ENCODE assay signal across 8 cellular contexts in the genomic region with DNA sequence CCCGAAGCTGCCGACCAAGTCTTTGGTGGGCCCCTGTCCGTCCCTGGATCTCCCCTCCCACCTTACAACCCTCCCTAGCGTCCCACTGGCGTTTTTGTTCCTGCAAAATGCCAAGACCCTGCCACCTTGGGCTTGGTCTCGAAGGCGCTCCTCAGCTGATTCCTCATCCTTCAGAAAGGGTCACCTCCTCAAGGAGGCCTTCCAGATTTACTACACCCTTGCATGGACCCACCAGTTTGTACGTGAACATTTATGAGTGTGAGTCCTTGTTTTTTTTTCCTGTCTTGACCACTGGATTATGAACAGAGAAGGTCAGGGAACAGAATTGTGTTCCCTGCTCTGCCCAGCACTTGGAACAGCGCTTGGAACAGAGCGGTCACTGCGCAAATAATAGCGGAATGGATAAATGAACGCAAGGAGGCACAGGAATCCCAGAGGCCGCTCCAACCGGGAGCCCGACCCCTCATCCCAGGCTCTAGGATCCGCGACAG. TPM values are rescaled to one million over a fixed set of nuclear protein-coding genes. Genes with fewer than 3 reads are reported as not detected.
DNase-seq lines count a peak whose midpoint lies in the region; ATAC-seq and TF ChIP-seq lines count a peak whose summit lies in the region.

No MANE protein-coding gene starts in this region.

- H3K27me3 ChIP-seq in BLaER1 treated with 17β-estradiol and CSF1 and Interleukin-3, amounts not matched to agents 10 nM and 100 nM, result peaks cover 56 to 72% (median 66%) of the 10 kb centered on the region in 11 experiments
- H3K27me3 ChIP-seq in OCI-LY1 (ENCODE audit: insufficient read depth, low read length), result no peaks in the 10 kb centered on the region; the same call in 1 of the 2 replicates
- peaks cover 51% of the 10 kb centered on the region for H3K27me3 ChIP-seq in ectodermal cell (ENCODE audit: control insufficient read depth, insufficient read depth, low read length, poor library complexity, severe bottlenecking)
- peaks cover 0 to 48% (median 18%) of the 10 kb centered on the region in 3 experiments for H3K27me3 ChIP-seq in neuronal stem cell (ENCODE audit: control insufficient read depth in 3 of 3, insufficient read depth in 3 of 3, low read depth in 1 of 3, low read length in 3 of 3)

- H3K4me3 ChIP-seq in BLaER1 treated with 17β-estradiol and CSF1 and Interleukin-3, amounts not matched to agents 10 nM and 100 nM, result peak overlapping the region; percentile 71 to 87 (median 81)
- H3K4me3 ChIP-seq in OCI-LY1 (ENCODE audit: low read depth, low read length, poor library complexity, severe bottlenecking), result peak overlapping the region; percentile 66
- H3K4me3 ChIP-seq in ectodermal cell (ENCODE audit: insufficient read depth, low read depth, low read length), result peak overlapping the region; percentile 71
- peak overlapping the region; percentile 87 to 88 for H3K4me3 ChIP-seq in neuronal stem cell (ENCODE audit: low read length in 2 of 2)

- H3K18ac ChIP-seq in neuronal stem cell (ENCODE audit: low read length), result peak overlapping the region; percentile 100

- H3K14ac ChIP-seq in neuronal stem cell (ENCODE audit: low read length), result no peak overlapping the region

- peak overlapping the region; percentile 84 to 94 (median 91); a peak in 21 of 22 replicates for H3K9ac ChIP-seq in BLaER1 treated with 17β-estradiol and CSF1 and Interleukin-3, amounts not matched to agents 10 nM and 100 nM
- H3K9ac ChIP-seq in OCI-LY1 (ENCODE audit: low read length) (no peak overlapping the region), neuronal stem cell (ENCODE audit: low read depth, low read length, poor library complexity) (no peak overlapping the region)

- no peak overlapping the region for H3K4ac ChIP-seq in neuronal stem cell (ENCODE audit: low read length)

- no peak overlapping the region for H2AK5ac ChIP-seq in neuronal stem cell (ENCODE audit: low read depth, low read length)

- H2BK5ac ChIP-seq in neuronal stem cell (ENCODE audit: low read length), result peak overlapping the region; percentile 87

- ATAC-seq in HG03135 (IDR thresholded peaks at IDR 0.05; ENCODE audit: unreplicated experiment), result no peak

- no peak overlapping the region for H4K8ac ChIP-seq in neuronal stem cell (ENCODE audit: low read depth, low read length)

- H2BK12ac ChIP-seq in neuronal stem cell (ENCODE audit: low read length), result no peak overlapping the region

- peak overlapping the region; percentile 98 for H3K23ac ChIP-seq in neuronal stem cell (ENCODE audit: low read depth, low read length, poor library complexity)

- H4K20me1 ChIP-seq in BLaER1 treated with 17β-estradiol and CSF1 and Interleukin-3, amounts not matched to agents 10 nM and 100 nM, result peaks cover 0 to 80% (median 63%) of the 10 kb centered on the region in 11 experiments; a peak in 19 of 22 replicates
- H4K20me1 ChIP-seq in OCI-LY1 (ENCODE audit: insufficient read depth, low read length), result no peaks in the 10 kb centered on the region

- peaks cover 18 to 43% (median 27%) of the 10 kb centered on the region in 10 experiments for H3K4me1 ChIP-seq in BLaER1 treated with 17β-estradiol and CSF1 and Interleukin-3, amounts not matched to agents 10 nM and 100 nM
- H3K4me1 ChIP-seq in OCI-LY1 (ENCODE audit: insufficient read depth, low read length, severe bottlenecking) (peaks cover 22% of the 10 kb centered on the region), ectodermal cell (ENCODE audit: control insufficient read depth, insufficient read depth, low read length) (peaks cover 26% of the 10 kb centered on the region), neuronal stem cell (ENCODE audit: control insufficient read depth in 2 of 2, insufficient read depth in 1 of 2, low read depth in 1 of 2, low read length in 2 of 2) (peaks cover 17 to 31% of the 10 kb centered on the region in 2 donors)

- no peaks in the 10 kb centered on the region for H3K9me2 ChIP-seq in OCI-LY1 (ENCODE audit: low read depth, low read length)

- DNase-seq in neuronal stem cell (ENCODE audit: low spot score) (no peak), activated gamma-delta T cell (lab: John Stamatoyannopoulos, UW) (no peak), NCI-H2081 treated with DMSO at 0.1 percent for 48 hours (lab: John Stamatoyannopoulos, UW) (no peak), cortex of kidney (lab: John Stamatoyannopoulos, UW) (no peak)

- no peaks in the 10 kb centered on the region for H3F3A ChIP-seq in OCI-LY1 (ENCODE audit: insufficient read depth, low read length)

- H2BK120ac ChIP-seq in neuronal stem cell (ENCODE audit: low read depth, low read length), result no peak overlapping the region

- H3K9me3 ChIP-seq in BLaER1 treated with 17β-estradiol and CSF1 and Interleukin-3, amounts not matched to agents 10 nM and 100 nM (replicated peaks in 1 of 11), result no peaks in the 10 kb centered on the region
- H3K9me3 ChIP-seq in OCI-LY1 (ENCODE audit: low read length) (no peaks in the 10 kb centered on the region), ectodermal cell (ENCODE audit: control insufficient read depth, low read length) (no peaks in the 10 kb centered on the region), neuronal stem cell (replicated peaks in 1 of 2; ENCODE audit: control insufficient read depth in 2 of 2, insufficient read depth in 1 of 2, low read depth in 1 of 2, low read length in 2 of 2) (no peaks in the 10 kb centered on the region)

- H2AFZ ChIP-seq in OCI-LY1 (ENCODE audit: low read length), result no peak overlapping the region
- H2AFZ ChIP-seq in neuronal stem cell (ENCODE audit: low read length), result peak overlapping the region; percentile 99

- peaks cover 32 to 41% (median 35%) of the 10 kb centered on the region in 11 experiments for H3K36me3 ChIP-seq in BLaER1 treated with 17β-estradiol and CSF1 and Interleukin-3, amounts not matched to agents 10 nM and 100 nM
- peaks cover 22% of the 10 kb centered on the region for H3K36me3 ChIP-seq in OCI-LY1 (ENCODE audit: insufficient read depth, low read length)
- H3K36me3 ChIP-seq in ectodermal cell (ENCODE audit: control insufficient read depth, insufficient read depth, low read length), result peaks cover 25% of the 10 kb centered on the region
- peaks cover 22 to 32% of the 10 kb centered on the region in 2 donors for H3K36me3 ChIP-seq in neuronal stem cell (replicated peaks in 1 of 2; ENCODE audit: control insufficient read depth in 2 of 2, insufficient read depth in 2 of 2, low read length in 2 of 2)

- H3K27ac ChIP-seq in BLaER1 treated with 17β-estradiol and CSF1 and Interleukin-3, amounts not matched to agents 10 nM and 100 nM, result no peak overlapping the region
- no peak overlapping the region for H3K27ac ChIP-seq in OCI-LY1 (ENCODE audit: low read depth, low read length, poor library complexity, severe bottlenecking)
- H3K27ac ChIP-seq in ectodermal cell (ENCODE audit: insufficient read depth, low read depth, low read length, poor library complexity, severe bottlenecking), result no peak overlapping the region
- H3K27ac ChIP-seq in neuronal stem cell (replicated peaks; ENCODE audit: low read length), result peak overlapping the region; percentile 40

- no peak for TF ChIP-seq CTCF in OCI-LY1 (IDR thresholded peaks at IDR 0.05; ENCODE audit: low read length)

- no peak overlapping the region for H4K91ac ChIP-seq in neuronal stem cell (ENCODE audit: low read depth, low read length, poor library complexity)

- H3K79me1 ChIP-seq in neuronal stem cell (ENCODE audit: low read depth, low read length), result peaks cover 11% of the 10 kb centered on the region

- WGBS in ectodermal cell, 2 experiments, result 34 to 35% methylated on average over 18 of the region's 18 CpGs
- no CpG with 5 or more reads among the region's 18 CpGs for WGBS in neuronal stem cell (ENCODE audit: extremely low coverage in 2 of 2, insufficient read length in 2 of 2, insufficient replicate concordance in 1 of 2), 2 donors

- H3K4me2 ChIP-seq in BLaER1 treated with 17β-estradiol and CSF1 and Interleukin-3, amounts not matched to agents 10 nM and 100 nM, result peak overlapping the region; percentile 91 to 99 (median 97)
- H3K4me2 ChIP-seq in OCI-LY1 (ENCODE audit: low read length) (peak overlapping the region; percentile 87), neuronal stem cell (ENCODE audit: insufficient read depth, low read length, poor library complexity, severe bottlenecking) (peak overlapping the region; percentile 96)

- H3K79me2 ChIP-seq in OCI-LY1 (ENCODE audit: insufficient read depth, low read length), result no peaks in the 10 kb centered on the region

- no peak overlapping the region for H2BK15ac ChIP-seq in neuronal stem cell (ENCODE audit: low read length)

RNA-seq across cellular contexts. Expression of a gene that starts 0.9 kb away (rescaled TPM):
- polyA plus RNA-seq in ectodermal cell (2013, experiment 1 of 4), result 36.5 TPM
- 34.0 TPM for polyA plus RNA-seq in ectodermal cell (2013, experiment 2 of 4)
- 23.2 TPM for polyA plus RNA-seq in ectodermal cell (2013, experiment 3 of 4)
- polyA plus RNA-seq in ectodermal cell (2013, experiment 4 of 4), result 28.1 TPM
- 32.3 TPM for polyA plus RNA-seq in neuronal stem cell (2013, experiment 1 of 2)
- polyA plus RNA-seq in neuronal stem cell (2013, experiment 2 of 2), result 33.5 TPM

RNA-seq across cellular contexts. Expression of a gene that starts 1.8 kb away (rescaled TPM):
- not detected for polyA plus RNA-seq in ectodermal cell (2013, experiment 1 of 4)
- polyA plus RNA-seq in ectodermal cell (2013, experiment 2 of 4), result 0.36 TPM
- not detected for polyA plus RNA-seq in ectodermal cell (2013, experiment 3 of 4)
- polyA plus RNA-seq in ectodermal cell (2013, experiment 4 of 4), result not detected
- polyA plus RNA-seq in neuronal stem cell (2013, experiment 1 of 2), result 0.14 TPM
- polyA plus RNA-seq in neuronal stem cell (2013, experiment 2 of 2), result 0.08 TPM

RNA-seq across cellular contexts. Expression of a gene that starts 6.7 kb away (rescaled TPM):
- 7.5 TPM for polyA plus RNA-seq in ectodermal cell (2013, experiment 1 of 4)
- polyA plus RNA-seq in ectodermal cell (2013, experiment 2 of 4), result 8.3 TPM
- 6.5 TPM for polyA plus RNA-seq in ectodermal cell (2013, experiment 3 of 4)
- 7.0 TPM for polyA plus RNA-seq in ectodermal cell (2013, experiment 4 of 4)
- 17.3 TPM for polyA plus RNA-seq in neuronal stem cell (2013, experiment 1 of 2)
- polyA plus RNA-seq in neuronal stem cell (2013, experiment 2 of 2), result 17.9 TPM

RNA-seq across cellular contexts. Expression of a gene that starts 11.2 kb away (rescaled TPM):
- 38.2 TPM for polyA plus RNA-seq in ectodermal cell (2013, experiment 1 of 4)
- 41.2 TPM for polyA plus RNA-seq in ectodermal cell (2013, experiment 2 of 4)
- 36.1 TPM for polyA plus RNA-seq in ectodermal cell (2013, experiment 3 of 4)
- 38.3 TPM for polyA plus RNA-seq in ectodermal cell (2013, experiment 4 of 4)
- polyA plus RNA-seq in neuronal stem cell (2013, experiment 1 of 2), result 20.3 TPM
- 19.7 TPM for polyA plus RNA-seq in neuronal stem cell (2013, experiment 2 of 2)

RNA-seq across cellular contexts. Expression of a gene that starts 16.4 kb away (rescaled TPM):
- polyA plus RNA-seq in ectodermal cell (2013, experiment 1 of 4), result not detected
- polyA plus RNA-seq in ectodermal cell (2013, experiment 2 of 4), result not detected
- polyA plus RNA-seq in ectodermal cell (2013, experiment 3 of 4), result not detected
- not detected for polyA plus RNA-seq in ectodermal cell (2013, experiment 4 of 4)
- not detected for polyA plus RNA-seq in neuronal stem cell (2013, experiment 1 of 2)
- polyA plus RNA-seq in neuronal stem cell (2013, experiment 2 of 2), result not detected

Comparison
In these comparisons a context has a peak if more than half of its experiments do, and no peak if none do; other contexts are left out.
1. H3K9ac ChIP-seq: peak in BLaER1 treated with 17β-estradiol and CSF1 and Interleukin-3, amounts not matched to agents 10 nM and 100 nM (11 of 11); none in OCI-LY1 (single experiment) and neuronal stem cell (single experiment).
2. Peak in every context shown above with its lines, with median percentiles within 50 percentile points of each other: H3K4me2 ChIP-seq and H3K4me3 ChIP-seq.